In genomic region chr20:36093025-36093803, GRCh38 we compare ENCODE assay signal across 8 cellular contexts.
DNase-seq lines count a peak whose midpoint lies in the region; ATAC-seq and TF ChIP-seq lines count a peak whose summit lies in the region.

No MANE protein-coding gene starts in this region.

- BruUV-seq in A673 (replicated peaks; lab: Mats Ljungman, UMichigan), result no TSS peak

- POLR2A ChIA-PET in A673 (lab: Charles Lee; ENCODE audit: low non-redundant PET) (no interaction called here), activated B cell treated with CpG ODN at 0.5 μM for 24 hours (lab: Charles Lee) (interaction anchor here (0.6 to 1.0 kb wide), 4 partner anchors 10 to 742 kb away, joined by 3 to 4 read pairs (median 3); no protein-coding TSS in a partner anchor)

- H3K4me1 ChIP-seq in A673 (ENCODE audit: insufficient read depth, low read length, poor library complexity, severe bottlenecking), result no peaks in the 10 kb centered on the region
- H3K4me1 ChIP-seq in liver (ENCODE audit: control insufficient read depth in 4 of 4, insufficient read depth in 4 of 4, low read length in 3 of 4), result peaks cover 8 to 15% (median 11%) of the 10 kb centered on the region in 4 donors

- H3K27ac ChIP-seq in A673 (ENCODE audit: low read depth, low read length, poor library complexity, severe bottlenecking) (no peak overlapping the region), liver (ENCODE audit: low read depth in 1 of 2, low read length in 2 of 2) (no peak overlapping the region)

- H3K9me3 ChIP-seq in A673 (ENCODE audit: low read depth, low read length, poor library complexity, severe bottlenecking), result no peaks in the 10 kb centered on the region
- H3K9me3 ChIP-seq in liver (ENCODE audit: control insufficient read depth in 4 of 4, low read length in 3 of 4), result no peaks in the 10 kb centered on the region

- CTCF ChIA-PET in A673 (lab: Charles Lee) (no interaction called here), activated B cell treated with CpG ODN at 0.5 μM for 24 hours (lab: Charles Lee) (no interaction called here)

- TF ChIP-seq CTCF in A673 (conservative IDR thresholded peaks at IDR 0.05; ENCODE audit: low read depth, low read length), result no peak
- TF ChIP-seq CTCF in activated B cell treated with CpG ODN at 0.5 μM for 24 hours (IDR thresholded peaks at IDR 0.05), result no peak
- TF ChIP-seq CTCF in liver (IDR thresholded peaks at IDR 0.05; ENCODE audit: low read depth, low read length, missing input control), result no peak

- intact Hi-C loops in A673 (cut with micrococcal nuclease; ENCODE audit: unreplicated experiment) (no loop called here), activated B cell treated with CpG ODN at 0.5 μM for 24 hours (cut with micrococcal nuclease) (loop anchor here (5.0 kb wide), 1 partner anchor 41 kb away; no protein-coding TSS in a partner anchor)

- no peaks in the 10 kb centered on the region for H3K9me3 Mint-ChIP-seq in activated B cell treated with CpG ODN at 0.5 μM for 24 hours

- no peak for TF ChIP-seq RAD21 in liver (IDR thresholded peaks at IDR 0.05)

- H3K27me3 ChIP-seq in A673 (replicated peaks; ENCODE audit: insufficient read depth, low read depth, low read length, poor library complexity) (peaks cover 47% of the 10 kb centered on the region), liver (ENCODE audit: control insufficient read depth in 4 of 4, insufficient read depth in 4 of 4, low read length in 3 of 4) (no peaks in the 10 kb centered on the region)

- 1% methylated on average over 78 of the region's 78 CpGs for WGBS in liver

- no peak overlapping the region for H3K9ac ChIP-seq in liver (ENCODE audit: low read depth in 1 of 2, low read length in 2 of 2)

- ATAC-seq in activated B cell treated with CpG ODN at 0.5 μM for 24 hours (ENCODE audit: low read depth), result peak; percentile 45

- no peaks in the 10 kb centered on the region for H3K36me3 Mint-ChIP-seq in activated B cell treated with CpG ODN at 0.5 μM for 24 hours (ENCODE audit: low read depth)

- H3K27ac Mint-ChIP-seq in activated B cell treated with CpG ODN at 0.5 μM for 24 hours, result peak overlapping the region; percentile 14

- H3K4me1 Mint-ChIP-seq in activated B cell treated with CpG ODN at 0.5 μM for 24 hours, result peaks cover 35% of the 10 kb centered on the region

- no peaks in the 10 kb centered on the region for H3K36me3 ChIP-seq in A673 (ENCODE audit: insufficient read depth, low read length, poor library complexity, severe bottlenecking)
- no peaks in the 10 kb centered on the region for H3K36me3 ChIP-seq in liver (ENCODE audit: control insufficient read depth in 4 of 4, insufficient read depth in 3 of 4, low read depth in 1 of 4, low read length in 3 of 4)

- H3K4me3 ChIP-seq in A673 (ENCODE audit: low read depth, low read length, poor library complexity, severe bottlenecking) (peak overlapping the region; percentile 51), liver (ENCODE audit: low read depth in 1 of 3, low read length in 3 of 3) (peak overlapping the region; percentile 7 to 78 (median 72))

- H3K27me3 Mint-ChIP-seq in activated B cell treated with CpG ODN at 0.5 μM for 24 hours, result peaks cover 30% of the 10 kb centered on the region

- peak; percentile 45 for DNase-seq in A673 (ENCODE audit: low spot score)
- peak; percentile 83 for DNase-seq in HT-29 (ENCODE audit: low spot score)
- peak; percentile 30 for DNase-seq in activated B cell treated with CpG ODN at 0.5 μM for 24 hours
- DNase-seq in cerebellar cortex (ENCODE audit: low spot score), result peak; percentile 66
- peak; percentile 27 to 32 for DNase-seq in stimulated activated CD4-positive, alpha-beta T cell treated with anti-CD3 and anti-CD28 coated beads, Interleukin-4, amount 100 ng/mL, for 48 hours (ENCODE audit: low read depth in 2 of 2)
- no peak for DNase-seq in midbrain (lab: John Stamatoyannopoulos, UW)
- no peak for DNase-seq in SKM-1 treated with dmso at 0.1 percent for 144 hours (lab: John Stamatoyannopoulos, UW; ENCODE audit: unreplicated experiment)

- peak overlapping the region; percentile 85 for H3K4me3 Mint-ChIP-seq in activated B cell treated with CpG ODN at 0.5 μM for 24 hours

TF ChIP-seq in liver, 16 proteins besides CTCF, POLR2A, EP300 and RAD21:
- TF ChIP-seq TAF1 (conservative IDR thresholded peaks at IDR 0.05), result no peak
- TF ChIP-seq SP1 (IDR thresholded peaks at IDR 0.05), result no peak
- TF ChIP-seq FOXA1 (IDR thresholded peaks at IDR 0.05), result no peak
- TF ChIP-seq FOXA2 (IDR thresholded peaks at IDR 0.05), result no peak
- no peak for TF ChIP-seq MAX (IDR thresholded peaks at IDR 0.05)
- no peak for TF ChIP-seq YY1 (IDR thresholded peaks at IDR 0.05)
- TF ChIP-seq EGR1 (IDR thresholded peaks at IDR 0.05; ENCODE audit: low read depth in 2 of 2), result no peak
- TF ChIP-seq REST (IDR thresholded peaks at IDR 0.05), result no peak
- TF ChIP-seq ATF3 (IDR thresholded peaks at IDR 0.05), result no peak
- no peak for TF ChIP-seq GABPA (IDR thresholded peaks at IDR 0.05 in 1 of 2, conservative IDR thresholded peaks at IDR 0.05 in 1 of 2)
- TF ChIP-seq JUND (IDR thresholded peaks at IDR 0.05), result no peak
- TF ChIP-seq HNF4A (conservative IDR thresholded peaks at IDR 0.05), result no peak
- no peak for TF ChIP-seq RXRA (IDR thresholded peaks at IDR 0.05)
- TF ChIP-seq HNF4G (IDR thresholded peaks at IDR 0.05), result no peak
- TF ChIP-seq ZBTB33 (IDR thresholded peaks at IDR 0.05), result no peak
- TF ChIP-seq NR2F2 (IDR thresholded peaks at IDR 0.05), result no peak
TF ChIP-seq in liver: peak in this region for 0.

Comparison
In these comparisons a context has a peak if more than half of its experiments do, and no peak if none do; other contexts are left out.
1. DNase-seq: peak in A673 (single experiment), HT-29 (single experiment), activated B cell treated with CpG ODN at 0.5 μM for 24 hours (single experiment), cerebellar cortex (single experiment) and stimulated activated CD4-positive, alpha-beta T cell treated with anti-CD3 and anti-CD28 coated beads, Interleukin-4, amount 100 ng/mL, for 48 hours (2 of 2); none in midbrain (single experiment) and SKM-1 treated with dmso at 0.1 percent for 144 hours (single experiment).